ENCODE assay signal across 19 cellular contexts in the genomic region with DNA sequence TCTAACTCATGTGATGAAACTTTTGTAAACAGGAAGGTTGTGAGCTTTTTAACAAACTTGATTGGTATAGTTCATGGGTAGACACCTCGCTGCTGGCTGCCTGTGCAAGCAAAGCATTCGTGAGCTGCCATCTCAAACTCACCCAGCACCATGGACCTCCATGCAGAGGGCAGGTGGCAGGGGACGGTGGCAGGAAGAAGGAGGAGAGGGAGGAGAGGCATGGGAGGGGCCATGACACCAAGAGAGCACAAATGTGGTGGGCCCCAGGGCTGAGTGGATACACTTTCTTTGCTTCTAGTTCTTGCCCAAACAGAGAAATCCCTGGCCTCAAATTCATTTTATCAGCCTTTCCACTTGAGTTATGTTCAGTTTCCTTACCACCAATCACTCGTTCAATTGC. TPM values are rescaled to one million over a fixed set of nuclear protein-coding genes. Genes with fewer than 3 reads are reported as not detected.
A peak's percentile ranks its signal among the peaks of the same experiment; 100 is the strongest.
DNase-seq lines count a peak whose midpoint lies in the region; ATAC-seq and TF ChIP-seq lines count a peak whose summit lies in the region.
"Had no signal": no experiment of that assay in that cellular context is flagged by ENCODE, and none has a peak within 500 bp of the region (broad histone marks: within the 10 kb centered on the region; RNA-seq: fewer than 3 reads in every experiment).

No MANE protein-coding gene starts in this region.

- H2AFZ ChIP-seq in smooth muscle cell (ENCODE audit: low read depth): no peak overlapping the region
- H2AFZ ChIP-seq: GM23248 had no signal

- H3K4me1 ChIP-seq in smooth muscle cell (ENCODE audit: low read depth): no peaks in the 10 kb centered on the region
- H3K4me1 ChIP-seq: A549, HAP-1 had no signal

- H3K36me3 ChIP-seq in smooth muscle cell (ENCODE audit: low read depth): peaks cover 23% of the 10 kb centered on the region

- no peaks in the 10 kb centered on the region for H3K4me1 Mint-ChIP-seq in activated T-cell treated with anti-CD3 and anti-CD28 coated beads, Interleukin-2, amount 50 U/mL, for 72 hours (ENCODE audit: low read depth)
- H3K4me1 Mint-ChIP-seq in stimulated activated effector memory CD8-positive, alpha-beta T cell treated with anti-CD3 and anti-CD28 coated beads, Interleukin-12 subunit alpha, Interleukin-12 subunit beta, amount 100 ng/mL, for 72 hours: peaks cover 8% of the 10 kb centered on the region
- H3K4me1 Mint-ChIP-seq: CD4-positive, alpha-beta memory T cell had no signal

- no peaks in the 10 kb centered on the region for H3K79me2 ChIP-seq in smooth muscle cell (ENCODE audit: low read depth)

- H3K4me2 ChIP-seq in smooth muscle cell: no peak overlapping the region
- H3K4me2 ChIP-seq: A549 had no signal

- CTCF ChIA-PET in RWPE1 (lab: Yijun Ruan, JAX): no interaction called here

- ATAC-seq in activated T-cell treated with anti-CD3 and anti-CD28 coated beads, Interleukin-2, amount 50 U/mL, for 72 hours (replicated peaks in 1 of 2): no peak
- peak; percentile 13 for ATAC-seq in left colon
- no peak for ATAC-seq in stimulated activated effector memory CD8-positive, alpha-beta T cell treated with anti-CD3 and anti-CD28 coated beads, Interleukin-12 subunit alpha, Interleukin-12 subunit beta, amount 100 ng/mL, for 72 hours
- ATAC-seq: A549, HepG2 had no signal

- no peaks in the 10 kb centered on the region for H3K27me3 ChIP-seq in smooth muscle cell (ENCODE audit: low read depth)

- H3K27ac Mint-ChIP-seq in activated T-cell treated with anti-CD3 and anti-CD28 coated beads, Interleukin-2, amount 50 U/mL, for 72 hours: peak overlapping the region; percentile 15
- peak overlapping the region; percentile 12 for H3K27ac Mint-ChIP-seq in stimulated activated effector memory CD8-positive, alpha-beta T cell treated with anti-CD3 and anti-CD28 coated beads, Interleukin-12 subunit alpha, Interleukin-12 subunit beta, amount 100 ng/mL, for 72 hours

- POLR2A ChIA-PET in RWPE1 (lab: Yijun Ruan, JAX; ENCODE audit: low non-redundant PET): no interaction called here

- H3K9me3 Mint-ChIP-seq in activated T-cell treated with anti-CD3 and anti-CD28 coated beads, Interleukin-2, amount 50 U/mL, for 72 hours: no peaks in the 10 kb centered on the region
- no peaks in the 10 kb centered on the region for H3K9me3 Mint-ChIP-seq in stimulated activated effector memory CD8-positive, alpha-beta T cell treated with anti-CD3 and anti-CD28 coated beads, Interleukin-12 subunit alpha, Interleukin-12 subunit beta, amount 100 ng/mL, for 72 hours

- H3K27me3 Mint-ChIP-seq in activated T-cell treated with anti-CD3 and anti-CD28 coated beads, Interleukin-2, amount 50 U/mL, for 72 hours (ENCODE audit: low read depth): no peaks in the 10 kb centered on the region
- H3K27me3 Mint-ChIP-seq: CD4-positive, alpha-beta memory T cell had no signal

- no peaks in the 10 kb centered on the region for H3F3A ChIP-seq in smooth muscle cell (ENCODE audit: low read depth)

- DNase-seq in activated T-cell treated with anti-CD3 and anti-CD28 coated beads, Interleukin-2, amount 50 U/mL, for 72 hours: no peak
- DNase-seq in activated T-cell treated with anti-CD3 and anti-CD28 coated beads, Interleukin-2, amount 50 U/mL, for 1 hour: no peak
- DNase-seq in RWPE1 (ENCODE audit: low spot score) (no peak), left colon (no peak), smooth muscle cell (lab: John Stamatoyannopoulos, UW; ENCODE audit: unreplicated experiment) (no peak), UCSD-AML1 (lab: John Stamatoyannopoulos, UW; ENCODE audit: unreplicated experiment) (no peak), GM03348 (ENCODE audit: low spot score) (no peak)
- no peak for DNase-seq in stimulated activated effector memory CD8-positive, alpha-beta T cell treated with anti-CD3 and anti-CD28 coated beads, Interleukin-12 subunit alpha, Interleukin-12 subunit beta, amount 100 ng/mL, for 72 hours (ENCODE audit: low spot score in 2 of 2)
- DNase-seq: AML-193; Calu3; CD4-positive, alpha-beta memory T cell; DMS79 treated with DMSO at 0.1 percent for 48 hours; EL; GM23248 had no signal

- H3K27ac ChIP-seq in RWPE1 (peak overlapping the region; percentile 13; the same call in 1 of the 2 replicates), smooth muscle cell (ENCODE audit: low read depth) (no peak overlapping the region)
- H3K27ac ChIP-seq: 22Rv1, A549, C4-2B, GM23248 had no signal

- H4K20me1 ChIP-seq in smooth muscle cell (ENCODE audit: low read depth): no peaks in the 10 kb centered on the region

- no peak overlapping the region for H3K9ac ChIP-seq in smooth muscle cell (ENCODE audit: low read depth)
- H3K9ac ChIP-seq: GM23248 had no signal

- H3K9me3 ChIP-seq in smooth muscle cell (replicated peaks; ENCODE audit: low read depth): no peaks in the 10 kb centered on the region
- H3K9me3 ChIP-seq: A549, HAP-1 had no signal

- peaks cover 2 to 35% of the 10 kb centered on the region in 2 donors for H3K36me3 Mint-ChIP-seq in activated T-cell treated with anti-CD3 and anti-CD28 coated beads, Interleukin-2, amount 50 U/mL, for 72 hours (ENCODE audit: insufficient read depth in 2 of 2)
- peaks cover 100% of the 10 kb centered on the region for H3K36me3 Mint-ChIP-seq in stimulated activated effector memory CD8-positive, alpha-beta T cell treated with anti-CD3 and anti-CD28 coated beads, Interleukin-12 subunit alpha, Interleukin-12 subunit beta, amount 100 ng/mL, for 72 hours

- no peak overlapping the region for H3K4me3 Mint-ChIP-seq in activated T-cell treated with anti-CD3 and anti-CD28 coated beads, Interleukin-2, amount 50 U/mL, for 72 hours
- no peak overlapping the region for H3K4me3 Mint-ChIP-seq in stimulated activated effector memory CD8-positive, alpha-beta T cell treated with anti-CD3 and anti-CD28 coated beads, Interleukin-12 subunit alpha, Interleukin-12 subunit beta, amount 100 ng/mL, for 72 hours
- H3K4me3 Mint-ChIP-seq: CD4-positive, alpha-beta memory T cell had no signal

- no peak overlapping the region for H3K4me3 ChIP-seq in smooth muscle cell
- H3K4me3 ChIP-seq: A549, GM23248, HAP-1 had no signal

- intact Hi-C loops in left colon (cut with DNase I, micrococcal nuclease): no loop called here

- WGBS in smooth muscle cell (ENCODE audit: low lambda C conversion rate): 93% methylated on average over 4 of the region's 4 CpGs

- no peak for TF ChIP-seq CTCF in RWPE1 (conservative IDR thresholded peaks at IDR 0.05; ENCODE audit: low read depth)
- no peak for TF ChIP-seq CTCF in smooth muscle cell (IDR thresholded peaks at IDR 0.05; ENCODE audit: borderline replicate concordance, insufficient read depth, poor library complexity, severe bottlenecking)

RNA-seq across cellular contexts. Expression of a gene that starts 29.1 kb away (rescaled TPM):
- total RNA-seq in activated T-cell treated with anti-CD3 and anti-CD28 coated beads, Interleukin-2, amount 50 U/mL, for 72 hours: 10 to 100 TPM; 45.7 to 56.7 TPM
- total RNA-seq in left colon: 100 to 1,000 TPM; 107 to 108 TPM
- total RNA-seq in smooth muscle cell: 24.3 and 56.8 TPM in 2 replicates
- 21.6 and 30.8 TPM in 2 replicates for polyA plus RNA-seq in smooth muscle cell

RNA-seq across cellular contexts. Expression of a gene that starts 39.9 kb away (rescaled TPM):
- 1 to 10 TPM; 4.3 to 5.2 TPM for total RNA-seq in activated T-cell treated with anti-CD3 and anti-CD28 coated beads, Interleukin-2, amount 50 U/mL, for 72 hours
- total RNA-seq in left colon (10 to 100 TPM in 1 of 2 donors, 1 to 10 TPM in 1; 8.3 to 29.8 TPM), smooth muscle cell (344 and 460 TPM in 2 replicates)
- 345 and 359 TPM in 2 replicates for polyA plus RNA-seq in smooth muscle cell

RNA-seq across cellular contexts. Expression of a gene that starts 59.8 kb away (rescaled TPM):
- 1 to 10 TPM; 3.0 to 4.4 TPM for total RNA-seq in activated T-cell treated with anti-CD3 and anti-CD28 coated beads, Interleukin-2, amount 50 U/mL, for 72 hours
- total RNA-seq in left colon (1 to 10 TPM; 1.3 to 2.1 TPM), smooth muscle cell (0.49 and 6.3 TPM in 2 replicates)
- polyA plus RNA-seq in smooth muscle cell: 0.65 and 1.3 TPM in 2 replicates
- polyA plus RNA-seq: CD4-positive, alpha-beta memory T cell had no signal

Comparison
In these comparisons a context has a peak if more than half of its experiments do, and no peak if none do; other contexts are left out.
1. RNA of a gene that starts 39.9 kb away (total RNA-seq): 344 to 460 TPM in smooth muscle cell; 8.3 to 29.8 TPM in left colon and 4.3 to 5.2 TPM in activated T-cell treated with anti-CD3 and anti-CD28 coated beads, Interleukin-2, amount 50 U/mL, for 72 hours; every median in the first group is over 10 times any median in the second.